Comparison of ENCODE assay signal across 8 cellular contexts in genomic region chrX:49054073-49054762, GRCh38. TPM values are rescaled to one million over a fixed set of nuclear protein-coding genes. Genes with fewer than 3 reads are reported as not detected.
A peak's percentile ranks its signal among the peaks of the same experiment; 100 is the strongest.
DNase-seq lines count a peak whose midpoint lies in the region; TF ChIP-seq lines count a peak whose summit lies in the region.

No MANE protein-coding gene starts in this region.

- H4K20me1 ChIP-seq in smooth muscle cell (ENCODE audit: low read depth): no peaks in the 10 kb centered on the region

- H3K27me3 Mint-ChIP-seq in activated T-helper 2 cell treated with anti-CD3 and anti-CD28 coated beads, Interferon-gamma antibody, Interleukin-2, Interleukin-4, amounts not matched to agents 10 μg/mL and 5 μg/mL and 100 μg/mL, durations not matched to agents 14 hours and 24 hours and 36 hours (ENCODE audit: low read depth): no peaks in the 10 kb centered on the region

- no peak overlapping the region for H3K27ac ChIP-seq in smooth muscle cell (ENCODE audit: low read depth)

- intact Hi-C loops in activated T-helper 2 cell treated with anti-CD3 and anti-CD28 coated beads, Interferon-gamma antibody, Interleukin-2, Interleukin-4, amounts not matched to agents 10 μg/mL and 5 μg/mL and 100 μg/mL, durations not matched to agents 14 hours and 24 hours and 36 hours (cut with micrococcal nuclease): no loop called here

- H3K4me2 ChIP-seq in smooth muscle cell: peak overlapping the region; percentile 86

- 81% methylated on average over 5 of the region's 5 CpGs for WGBS in smooth muscle cell (ENCODE audit: low lambda C conversion rate)

- H3K9me3 Mint-ChIP-seq in activated T-helper 2 cell treated with anti-CD3 and anti-CD28 coated beads, Interferon-gamma antibody, Interleukin-2, Interleukin-4, amounts not matched to agents 10 μg/mL and 5 μg/mL and 100 μg/mL, durations not matched to agents 14 hours and 24 hours and 36 hours: no peaks in the 10 kb centered on the region

- no peak for DNase-seq in HAP-1 (ENCODE audit: low spot score in 2 of 2)
- no peak for DNase-seq in activated T-helper 2 cell treated with anti-CD3 and anti-CD28 coated beads, Interferon-gamma antibody, Interleukin-2, Interleukin-4, amounts not matched to agents 10 μg/mL and 5 μg/mL and 100 μg/mL, durations not matched to agents 14 hours and 24 hours and 36 hours (ENCODE audit: low spot score)
- no peak for DNase-seq in smooth muscle cell (lab: John Stamatoyannopoulos, UW; ENCODE audit: unreplicated experiment)
- no peak for DNase-seq in DMS79 treated with DMSO at 0.1 percent for 48 hours (lab: John Stamatoyannopoulos, UW)
- no peak for DNase-seq in activated CD8-positive, alpha-beta memory T cell treated with anti-CD3 and anti-CD28 coated beads, Interleukin-2, amount 50 U/mL, for 4 hours
- no peak for DNase-seq in activated CD4-positive, CD25-positive, alpha-beta regulatory T cell treated with anti-CD3 and anti-CD28 coated beads, Interleukin-2, amount 50 U/mL, for 72 hours
- no peak for DNase-seq in cerebellum (ENCODE audit: low spot score)

- no peak overlapping the region for H2AFZ ChIP-seq in smooth muscle cell (ENCODE audit: low read depth)

- H3K4me1 Mint-ChIP-seq in activated T-helper 2 cell treated with anti-CD3 and anti-CD28 coated beads, Interferon-gamma antibody, Interleukin-2, Interleukin-4, amounts not matched to agents 10 μg/mL and 5 μg/mL and 100 μg/mL, durations not matched to agents 14 hours and 24 hours and 36 hours (ENCODE audit: low read depth): peaks cover 22% of the 10 kb centered on the region

- in situ Hi-C loops in HAP-1 (cut with MboI; ENCODE audit: low sequenced_read_pairs): no loop called here

- H3K4me3 Mint-ChIP-seq in activated T-helper 2 cell treated with anti-CD3 and anti-CD28 coated beads, Interferon-gamma antibody, Interleukin-2, Interleukin-4, amounts not matched to agents 10 μg/mL and 5 μg/mL and 100 μg/mL, durations not matched to agents 14 hours and 24 hours and 36 hours (ENCODE audit: low read depth): peak overlapping the region; percentile 82

- H3K4me3 ChIP-seq in HAP-1 (peak overlapping the region; percentile 55), iPS-15b (ENCODE audit: low read depth, low read length) (peak overlapping the region; percentile 77), smooth muscle cell (peak overlapping the region; percentile 62)

- peaks cover 7% of the 10 kb centered on the region; the same call in 1 of the 2 replicates for H3K4me1 ChIP-seq in HAP-1
- peaks cover 3% of the 10 kb centered on the region for H3K4me1 ChIP-seq in iPS-15b (ENCODE audit: control insufficient read depth, insufficient read depth, low read length)
- H3K4me1 ChIP-seq in smooth muscle cell (ENCODE audit: low read depth): no peaks in the 10 kb centered on the region

- no peak for TF ChIP-seq CTCF in smooth muscle cell (IDR thresholded peaks at IDR 0.05; ENCODE audit: borderline replicate concordance, insufficient read depth, poor library complexity, severe bottlenecking)

- H3K9me3 ChIP-seq in HAP-1 (0 out of 2 replicates have a peak, but pooled peaks cover 5% of the 10 kb centered on the region), iPS-15b (ENCODE audit: control insufficient read depth, insufficient read depth, low read length) (no peaks in the 10 kb centered on the region), smooth muscle cell (replicated peaks; ENCODE audit: low read depth) (no peaks in the 10 kb centered on the region)

- H3K9ac ChIP-seq in iPS-15b (ENCODE audit: low read depth, low read length): peak overlapping the region; percentile 19
- no peak overlapping the region for H3K9ac ChIP-seq in smooth muscle cell (ENCODE audit: low read depth)

- H3F3A ChIP-seq in smooth muscle cell (ENCODE audit: low read depth): no peaks in the 10 kb centered on the region

- H3K27me3 ChIP-seq in HAP-1 (ENCODE audit: low read depth) (no peaks in the 10 kb centered on the region), iPS-15b (ENCODE audit: control insufficient read depth, insufficient read depth, low read length) (no peaks in the 10 kb centered on the region), smooth muscle cell (ENCODE audit: low read depth) (no peaks in the 10 kb centered on the region)

- H3K27ac Mint-ChIP-seq in activated T-helper 2 cell treated with anti-CD3 and anti-CD28 coated beads, Interferon-gamma antibody, Interleukin-2, Interleukin-4, amounts not matched to agents 10 μg/mL and 5 μg/mL and 100 μg/mL, durations not matched to agents 14 hours and 24 hours and 36 hours: peak overlapping the region; percentile 85

- H3K36me3 ChIP-seq in HAP-1 (replicated peaks) (no peaks in the 10 kb centered on the region; the same call in 1 of the 2 replicates), iPS-15b (ENCODE audit: control insufficient read depth, insufficient read depth, low read length) (no peaks in the 10 kb centered on the region), smooth muscle cell (ENCODE audit: low read depth) (no peaks in the 10 kb centered on the region)

- no peaks in the 10 kb centered on the region for H3K79me2 ChIP-seq in smooth muscle cell (ENCODE audit: low read depth)

- H3K36me3 Mint-ChIP-seq in activated T-helper 2 cell treated with anti-CD3 and anti-CD28 coated beads, Interferon-gamma antibody, Interleukin-2, Interleukin-4, amounts not matched to agents 10 μg/mL and 5 μg/mL and 100 μg/mL, durations not matched to agents 14 hours and 24 hours and 36 hours (ENCODE audit: low read depth): no peaks in the 10 kb centered on the region

RNA-seq across cellular contexts. Expression of gene CCDC120, which starts 4.6 kb away (rescaled TPM):
- total RNA-seq in activated T-helper 2 cell treated with anti-CD3 and anti-CD28 coated beads, Interferon-gamma antibody, Interleukin-2, Interleukin-4, amounts not matched to agents 10 μg/mL and 5 μg/mL and 100 μg/mL, durations not matched to agents 14 hours and 24 hours and 36 hours: 4.6 and 6.6 TPM in 2 replicates
- total RNA-seq in smooth muscle cell: 1.3 and 2.0 TPM in 2 replicates
- polyA plus RNA-seq in smooth muscle cell: 5.4 and 9.9 TPM in 2 replicates
- total RNA-seq in cerebellum: 4.3 TPM

RNA-seq across cellular contexts. Expression of gene TFE3, which starts 11.1 kb away (rescaled TPM):
- total RNA-seq in activated T-helper 2 cell treated with anti-CD3 and anti-CD28 coated beads, Interferon-gamma antibody, Interleukin-2, Interleukin-4, amounts not matched to agents 10 μg/mL and 5 μg/mL and 100 μg/mL, durations not matched to agents 14 hours and 24 hours and 36 hours: 28.4 and 28.5 TPM in 2 replicates
- total RNA-seq in smooth muscle cell: 23.6 and 27.0 TPM in 2 replicates
- polyA plus RNA-seq in smooth muscle cell: 35.2 and 40.7 TPM in 2 replicates
- 10.8 TPM for total RNA-seq in cerebellum

RNA-seq across cellular contexts. Expression of gene PRAF2, which starts 19.6 kb away (rescaled TPM):
- 14.2 and 14.4 TPM in 2 replicates for total RNA-seq in activated T-helper 2 cell treated with anti-CD3 and anti-CD28 coated beads, Interferon-gamma antibody, Interleukin-2, Interleukin-4, amounts not matched to agents 10 μg/mL and 5 μg/mL and 100 μg/mL, durations not matched to agents 14 hours and 24 hours and 36 hours
- total RNA-seq in smooth muscle cell: 21.3 and 43.6 TPM in 2 replicates
- 134 and 143 TPM in 2 replicates for polyA plus RNA-seq in smooth muscle cell
- total RNA-seq in cerebellum: 9.0 TPM

RNA-seq across cellular contexts. Expression of gene WDR45, which starts 25.5 kb away (rescaled TPM):
- total RNA-seq in activated T-helper 2 cell treated with anti-CD3 and anti-CD28 coated beads, Interferon-gamma antibody, Interleukin-2, Interleukin-4, amounts not matched to agents 10 μg/mL and 5 μg/mL and 100 μg/mL, durations not matched to agents 14 hours and 24 hours and 36 hours: 37.9 and 43.5 TPM in 2 replicates
- 31.4 and 39.6 TPM in 2 replicates for total RNA-seq in smooth muscle cell
- 38.9 and 49.1 TPM in 2 replicates for polyA plus RNA-seq in smooth muscle cell
- 19.2 TPM for total RNA-seq in cerebellum

RNA-seq across cellular contexts. Expression of gene GRIPAP1, which starts 52.2 kb away (rescaled TPM):
- total RNA-seq in activated T-helper 2 cell treated with anti-CD3 and anti-CD28 coated beads, Interferon-gamma antibody, Interleukin-2, Interleukin-4, amounts not matched to agents 10 μg/mL and 5 μg/mL and 100 μg/mL, durations not matched to agents 14 hours and 24 hours and 36 hours: 86.5 and 93.1 TPM in 2 replicates
- total RNA-seq in smooth muscle cell: 10.0 and 13.9 TPM in 2 replicates
- 14.9 and 20.2 TPM in 2 replicates for polyA plus RNA-seq in smooth muscle cell
- 25.6 TPM for total RNA-seq in cerebellum
